20 cellular contexts compared by ENCODE assay signal in the genomic region with DNA sequence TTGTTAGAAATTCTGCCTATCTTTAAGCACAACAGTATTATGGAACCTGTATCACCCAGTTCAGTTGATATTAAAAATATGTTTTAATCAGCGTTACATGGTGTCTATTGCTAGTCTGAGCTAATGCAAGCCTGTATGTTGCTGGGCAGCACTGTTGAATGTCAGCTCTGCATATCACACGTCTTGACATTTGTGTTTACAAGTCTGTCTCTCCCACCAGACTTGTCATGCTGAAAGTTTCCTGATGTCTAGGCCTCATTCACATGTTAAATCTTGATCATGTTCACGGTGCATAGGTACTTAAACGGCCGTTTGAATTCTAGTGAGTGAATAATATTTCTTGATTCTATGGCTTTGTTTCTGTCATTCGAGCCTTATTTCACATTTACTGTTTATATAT.
DNase-seq lines count a peak whose midpoint lies in the region; ATAC-seq and TF ChIP-seq lines count a peak whose summit lies in the region.
"Had no signal": no experiment of that assay in that cellular context is flagged by ENCODE, and none has a peak within 500 bp of the region (broad histone marks: within the 10 kb centered on the region; RNA-seq: fewer than 3 reads in every experiment).

No MANE protein-coding gene starts in this region.

- H3K9me2 ChIP-seq in neural cell (ENCODE audit: insufficient read depth, low read length): no peaks in the 10 kb centered on the region
- H3K9me2 ChIP-seq in Karpas-422 (replicated peaks; ENCODE audit: insufficient read depth, low read length): no peaks in the 10 kb centered on the region

- H3K4me1 Mint-ChIP-seq in activated naive CD8-positive, alpha-beta T cell (ENCODE audit: low read depth): peaks cover 72% of the 10 kb centered on the region
- peaks cover 46% of the 10 kb centered on the region for H3K4me1 Mint-ChIP-seq in activated naive CD8-positive, alpha-beta T cell treated with anti-CD3 and anti-CD28 coated beads, Interleukin-2, amount 50 U/mL, for 24 hours
- peaks cover 9 to 48% (median 11%) of the 10 kb centered on the region in 3 donors for H3K4me1 Mint-ChIP-seq in CD8-positive, alpha-beta memory T cell
- peaks cover 12% of the 10 kb centered on the region for H3K4me1 Mint-ChIP-seq in T-helper 17 cell

- H3K27me3 ChIP-seq in CD8-positive, alpha-beta memory T cell (ENCODE audit: insufficient read depth, low read length, poor library complexity, severe bottlenecking): no peaks in the 10 kb centered on the region
- H3K27me3 ChIP-seq in neural cell (ENCODE audit: insufficient read depth, low read depth, low read length): no peaks in the 10 kb centered on the region
- no peaks in the 10 kb centered on the region for H3K27me3 ChIP-seq in Karpas-422 (ENCODE audit: low read length)

- no peaks in the 10 kb centered on the region for H4K20me1 ChIP-seq in neural cell (ENCODE audit: insufficient read depth)
- H4K20me1 ChIP-seq in Karpas-422 (ENCODE audit: insufficient read depth, low read depth, low read length): no peaks in the 10 kb centered on the region

- H3K36me3 ChIP-seq in CD8-positive, alpha-beta memory T cell (ENCODE audit: insufficient read depth, low read length): no peaks in the 10 kb centered on the region
- no peaks in the 10 kb centered on the region for H3K36me3 ChIP-seq in neural cell (ENCODE audit: insufficient read depth, low read length)
- no peaks in the 10 kb centered on the region for H3K36me3 ChIP-seq in Karpas-422 (ENCODE audit: insufficient read depth, low read length)

- H3K79me2 ChIP-seq in neural cell (replicated peaks; ENCODE audit: insufficient read depth, low read length) (no peaks in the 10 kb centered on the region), Karpas-422 (ENCODE audit: low read length) (no peaks in the 10 kb centered on the region)

- H3K9me3 ChIP-seq in CD8-positive, alpha-beta memory T cell (ENCODE audit: low read length): peaks cover 13% of the 10 kb centered on the region
- H3K9me3 ChIP-seq in T-helper 17 cell (ENCODE audit: control insufficient read depth, low read length, poor library complexity, severe bottlenecking) (peaks cover 7% of the 10 kb centered on the region), neural cell (ENCODE audit: low read length) (no peaks in the 10 kb centered on the region), Karpas-422 (ENCODE audit: low read length) (no peaks in the 10 kb centered on the region)

- peak overlapping the region; percentile 91 for H3K27ac Mint-ChIP-seq in activated naive CD8-positive, alpha-beta T cell
- no peak overlapping the region for H3K27ac Mint-ChIP-seq in activated naive CD8-positive, alpha-beta T cell treated with anti-CD3 and anti-CD28 coated beads, Interleukin-2, amount 50 U/mL, for 24 hours
- H3K27ac Mint-ChIP-seq in CD8-positive, alpha-beta memory T cell: peak overlapping the region in 2 of 8 donors; percentile 33 to 90
- peak overlapping the region; percentile 74 for H3K27ac Mint-ChIP-seq in T-helper 17 cell

- peaks cover 7% of the 10 kb centered on the region for H3K9me3 Mint-ChIP-seq in activated naive CD8-positive, alpha-beta T cell (ENCODE audit: low read depth)
- H3K9me3 Mint-ChIP-seq in activated naive CD8-positive, alpha-beta T cell treated with anti-CD3 and anti-CD28 coated beads, Interleukin-2, amount 50 U/mL, for 24 hours: peaks cover 19% of the 10 kb centered on the region
- H3K9me3 Mint-ChIP-seq in CD8-positive, alpha-beta memory T cell: peaks cover 0 to 6% (median 5%) of the 10 kb centered on the region in 5 donors

- H3K9ac ChIP-seq in neural cell (ENCODE audit: low read length): no peak overlapping the region
- no peak overlapping the region for H3K9ac ChIP-seq in Karpas-422 (ENCODE audit: low read length)
- H3K9ac ChIP-seq: GM23248 had no signal

- POLR2A ChIA-PET in CD8-positive, alpha-beta memory T cell (lab: Charles Lee): no interaction called here

- CTCF ChIA-PET in CD8-positive, alpha-beta memory T cell (lab: Charles Lee): no interaction called here

- H3K27ac ChIP-seq in CD8-positive, alpha-beta memory T cell (ENCODE audit: low read depth, low read length): no peak overlapping the region
- H3K27ac ChIP-seq in neural cell (ENCODE audit: low read length) (peak overlapping the region; percentile 21), Karpas-422 (ENCODE audit: low read length) (no peak overlapping the region)
- H3K27ac ChIP-seq: GM23248, RWPE1 had no signal

- peaks cover 29% of the 10 kb centered on the region for H3K36me3 Mint-ChIP-seq in activated naive CD8-positive, alpha-beta T cell
- H3K36me3 Mint-ChIP-seq in activated naive CD8-positive, alpha-beta T cell treated with anti-CD3 and anti-CD28 coated beads, Interleukin-2, amount 50 U/mL, for 24 hours (ENCODE audit: low read depth): peaks cover 12% of the 10 kb centered on the region
- H3K36me3 Mint-ChIP-seq in CD8-positive, alpha-beta memory T cell: peaks cover 0 to 2% (median 0%) of the 10 kb centered on the region in 3 donors
- H3K36me3 Mint-ChIP-seq in T-helper 17 cell (ENCODE audit: low read depth): peaks cover 2% of the 10 kb centered on the region

- H3K4me2 ChIP-seq in neural cell (ENCODE audit: low read length): no peak overlapping the region
- H3K4me2 ChIP-seq in Karpas-422 (ENCODE audit: low read depth, low read length, poor library complexity, severe bottlenecking): no peak overlapping the region

- H3K4me1 ChIP-seq in CD8-positive, alpha-beta memory T cell (ENCODE audit: insufficient read depth, low read length): peaks cover 53% of the 10 kb centered on the region
- H3K4me1 ChIP-seq in Karpas-422 (ENCODE audit: low read length): no peaks in the 10 kb centered on the region

- peak overlapping the region; percentile 29 for H3K4me3 ChIP-seq in CD8-positive, alpha-beta memory T cell (ENCODE audit: low read length)
- H3K4me3 ChIP-seq in neural cell (ENCODE audit: low read length) (peak overlapping the region; percentile 3), Karpas-422 (ENCODE audit: low read length) (no peak overlapping the region)
- H3K4me3 ChIP-seq: GM23248 had no signal

- no peak overlapping the region for H2AFZ ChIP-seq in neural cell (ENCODE audit: low read depth, low read length)
- no peak overlapping the region for H2AFZ ChIP-seq in Karpas-422 (ENCODE audit: low read length)
- H2AFZ ChIP-seq: GM23248 had no signal

- H3K27me3 Mint-ChIP-seq in activated naive CD8-positive, alpha-beta T cell: no peaks in the 10 kb centered on the region
- no peaks in the 10 kb centered on the region for H3K27me3 Mint-ChIP-seq in activated naive CD8-positive, alpha-beta T cell treated with anti-CD3 and anti-CD28 coated beads, Interleukin-2, amount 50 U/mL, for 24 hours
- no peaks in the 10 kb centered on the region for H3K27me3 Mint-ChIP-seq in CD8-positive, alpha-beta memory T cell
- no peaks in the 10 kb centered on the region for H3K27me3 Mint-ChIP-seq in T-helper 17 cell

- no peak for DNase-seq in activated naive CD8-positive, alpha-beta T cell treated with anti-CD3 and anti-CD28 coated beads, Interleukin-2, amount 50 U/mL, for 24 hours
- no peak for DNase-seq in CD8-positive, alpha-beta memory T cell
- DNase-seq in T-helper 17 cell (no peak), NCI-H2171 treated with DMSO at 0.1 percent for 48 hours (lab: John Stamatoyannopoulos, UW) (no peak), Karpas-422 (no peak)
- DNase-seq: C1 segment of cervical spinal cord, DMS53, GM23248, H7, MV-4-11, NCI-H1105, NCI-H1436 treated with DMSO at 0.1 percent for 48 hours, NCI-H187 treated with DMSO at 0.1 percent for 48 hours, NCI-H2107, NCI-H526 treated with DMSO at 0.1 percent for 48 hours, SHP77 had no signal

- H3F3A ChIP-seq in neural cell (ENCODE audit: insufficient read depth, low read length, poor library complexity, severe bottlenecking): no peaks in the 10 kb centered on the region

- TF ChIP-seq CTCF in neural cell (IDR thresholded peaks at IDR 0.05; ENCODE audit: poor library complexity, severe bottlenecking): no peak

- TF ChIP-seq RAD21 in neural cell (conservative IDR thresholded peaks at IDR 0.05): no peak

- no peak for ATAC-seq in activated naive CD8-positive, alpha-beta T cell treated with anti-CD3 and anti-CD28 coated beads, Interleukin-2, amount 50 U/mL, for 24 hours
- ATAC-seq in T-helper 17 cell: no peak
- ATAC-seq: HepG2 had no signal

- H3K4me3 Mint-ChIP-seq in activated naive CD8-positive, alpha-beta T cell: peak overlapping the region; percentile 25
- no peak overlapping the region for H3K4me3 Mint-ChIP-seq in activated naive CD8-positive, alpha-beta T cell treated with anti-CD3 and anti-CD28 coated beads, Interleukin-2, amount 50 U/mL, for 24 hours
- peak overlapping the region in 1 of 7 donors; percentile 47 for H3K4me3 Mint-ChIP-seq in CD8-positive, alpha-beta memory T cell
- no peak overlapping the region for H3K4me3 Mint-ChIP-seq in T-helper 17 cell

- peak; percentile 87 for TF ChIP-seq EP300 in neural cell (conservative IDR thresholded peaks at IDR 0.05; ENCODE audit: poor library complexity, severe bottlenecking)

TF ChIP-seq in neural cell, 6 proteins besides CTCF, POLR2A, EP300 and RAD21:
- TF ChIP-seq POLR2AphosphoS5 (IDR thresholded peaks at IDR 0.05): peak; percentile 63
- TF ChIP-seq MXI1 (conservative IDR thresholded peaks at IDR 0.05; ENCODE audit: poor library complexity, severe bottlenecking): no peak
TF ChIP-seq in neural cell: peak in this region for 1.
